ENCODE assay signal across 1 cellular context in the genomic region with DNA sequence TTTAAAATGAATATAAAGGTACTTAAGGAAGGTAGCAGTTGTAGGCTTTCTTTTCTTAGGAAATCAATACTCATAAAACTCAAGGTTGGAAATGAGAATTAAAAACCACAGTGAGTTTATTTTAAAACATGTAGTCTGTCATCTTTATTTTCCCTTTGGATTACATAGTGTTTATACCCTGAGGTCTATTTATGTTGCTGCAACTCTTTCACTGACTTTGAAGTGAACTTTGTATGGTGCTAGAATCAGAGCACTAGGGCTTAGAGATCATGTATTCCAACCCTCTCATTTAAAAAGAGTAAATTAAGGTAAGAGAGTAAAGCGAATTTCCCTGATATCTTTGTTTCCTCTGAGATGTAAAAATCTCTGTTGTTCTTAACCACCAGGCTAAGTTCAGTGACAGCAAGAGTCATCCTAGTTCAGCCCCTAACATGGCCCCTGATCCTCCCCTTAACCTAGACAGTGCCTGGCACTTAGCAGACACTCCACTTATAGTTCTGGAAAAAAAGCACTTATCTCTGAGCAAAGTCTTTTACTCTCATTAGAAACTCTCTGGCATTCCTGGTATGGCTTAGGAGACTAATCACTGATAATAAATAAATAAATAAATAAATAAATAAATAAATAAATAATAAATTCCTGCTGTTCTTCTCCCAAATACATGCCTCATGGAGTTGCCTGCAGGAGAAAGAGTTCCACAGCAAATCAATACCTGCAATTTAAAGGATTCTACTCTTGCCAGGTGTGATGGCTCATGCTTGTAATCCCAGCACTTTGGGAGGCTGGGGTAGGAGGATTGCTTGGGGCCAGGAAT.
A peak's percentile ranks its signal among the peaks of the same experiment; 100 is the strongest.
TF ChIP-seq lines count a peak whose summit lies in the region.

No MANE protein-coding gene starts in this region.

TF ChIP-seq in HEK293, 187 proteins besides CTCF, POLR2A, EP300 and RAD21 (continued from another document and continues in another):
- TF ChIP-seq, protein P1, sequence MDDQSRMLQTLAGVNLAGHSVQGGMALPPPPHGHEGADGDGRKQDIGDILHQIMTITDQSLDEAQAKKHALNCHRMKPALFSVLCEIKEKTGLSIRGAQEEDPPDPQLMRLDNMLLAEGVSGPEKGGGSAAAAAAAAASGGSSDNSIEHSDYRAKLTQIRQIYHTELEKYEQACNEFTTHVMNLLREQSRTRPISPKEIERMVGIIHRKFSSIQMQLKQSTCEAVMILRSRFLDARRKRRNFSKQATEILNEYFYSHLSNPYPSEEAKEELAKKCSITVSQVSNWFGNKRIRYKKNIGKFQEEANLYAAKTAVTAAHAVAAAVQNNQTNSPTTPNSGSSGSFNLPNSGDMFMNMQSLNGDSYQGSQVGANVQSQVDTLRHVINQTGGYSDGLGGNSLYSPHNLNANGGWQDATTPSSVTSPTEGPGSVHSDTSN (CRISPR knock-in tag; IDR thresholded peaks at IDR 0.05) = no peak
- TF ChIP-seq, protein P2, sequence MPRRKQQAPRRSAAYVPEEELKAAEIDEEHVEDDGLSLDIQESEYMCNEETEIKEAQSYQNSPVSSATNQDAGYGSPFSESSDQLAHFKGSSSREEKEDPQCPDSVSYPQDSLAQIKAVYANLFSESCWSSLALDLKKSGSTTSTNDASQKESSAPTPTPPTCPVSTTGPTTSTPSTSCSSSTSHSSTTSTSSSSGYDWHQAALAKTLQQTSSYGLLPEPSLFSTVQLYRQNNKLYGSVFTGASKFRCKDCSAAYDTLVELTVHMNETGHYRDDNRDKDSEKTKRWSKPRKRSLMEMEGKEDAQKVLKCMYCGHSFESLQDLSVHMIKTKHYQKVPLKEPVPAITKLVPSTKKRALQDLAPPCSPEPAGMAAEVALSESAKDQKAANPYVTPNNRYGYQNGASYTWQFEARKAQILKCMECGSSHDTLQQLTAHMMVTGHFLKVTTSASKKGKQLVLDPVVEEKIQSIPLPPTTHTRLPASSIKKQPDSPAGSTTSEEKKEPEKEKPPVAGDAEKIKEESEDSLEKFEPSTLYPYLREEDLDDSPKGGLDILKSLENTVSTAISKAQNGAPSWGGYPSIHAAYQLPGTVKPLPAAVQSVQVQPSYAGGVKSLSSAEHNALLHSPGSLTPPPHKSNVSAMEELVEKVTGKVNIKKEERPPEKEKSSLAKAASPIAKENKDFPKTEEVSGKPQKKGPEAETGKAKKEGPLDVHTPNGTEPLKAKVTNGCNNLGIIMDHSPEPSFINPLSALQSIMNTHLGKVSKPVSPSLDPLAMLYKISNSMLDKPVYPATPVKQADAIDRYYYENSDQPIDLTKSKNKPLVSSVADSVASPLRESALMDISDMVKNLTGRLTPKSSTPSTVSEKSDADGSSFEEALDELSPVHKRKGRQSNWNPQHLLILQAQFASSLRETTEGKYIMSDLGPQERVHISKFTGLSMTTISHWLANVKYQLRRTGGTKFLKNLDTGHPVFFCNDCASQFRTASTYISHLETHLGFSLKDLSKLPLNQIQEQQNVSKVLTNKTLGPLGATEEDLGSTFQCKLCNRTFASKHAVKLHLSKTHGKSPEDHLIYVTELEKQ (tag by site-specific recombination; IDR thresholded peaks at IDR 0.05; ENCODE audit: borderline replicate concordance) = no peak
- TF ChIP-seq ZNF623 (tag by site-specific recombination; IDR thresholded peaks at IDR 0.05) (peak; percentile 58), ZNF621 (tag by site-specific recombination; IDR thresholded peaks at IDR 0.05) (no peak), ZFP41 (tag by site-specific recombination; IDR thresholded peaks at IDR 0.05; ENCODE audit: borderline replicate concordance) (no peak), ZBTB8A (tag by site-specific recombination; IDR thresholded peaks at IDR 0.05) (peak; percentile 43), ZNF391 (tag by site-specific recombination; IDR thresholded peaks at IDR 0.05; ENCODE audit: borderline replicate concordance, low read depth) (no peak), OVOL3 (tag by site-specific recombination; IDR thresholded peaks at IDR 0.05) (no peak), ZNF555 (tag by site-specific recombination; conservative IDR thresholded peaks at IDR 0.05) (peak; percentile 62), ZNF664 (tag by site-specific recombination; IDR thresholded peaks at IDR 0.05) (0 out of 2 replicates have a peak, but pooled peaks have one; percentile 23), ZNF324 (tag by site-specific recombination; IDR thresholded peaks at IDR 0.05) (no peak), ZNF223 (tag by site-specific recombination; IDR thresholded peaks at IDR 0.05) (no peak), ZNF266 (tag by site-specific recombination; IDR thresholded peaks at IDR 0.05; ENCODE audit: low read depth) (0 out of 2 replicates have a peak, but pooled peaks have one; percentile 11), ZNF146 (tag by site-specific recombination; IDR thresholded peaks at IDR 0.05) (no peak), ZNF529 (tag by site-specific recombination; IDR thresholded peaks at IDR 0.05; ENCODE audit: insufficient replicate concordance) (no peak), HOXA7 (CRISPR knock-in tag; IDR thresholded peaks at IDR 0.05; ENCODE audit: borderline replicate concordance) (no peak), ZNF596 (tag by site-specific recombination; IDR thresholded peaks at IDR 0.05) (no peak), ZNF768 (tag by site-specific recombination; IDR thresholded peaks at IDR 0.05) (no peak), ZNF341 (tag by site-specific recombination; IDR thresholded peaks at IDR 0.05; ENCODE audit: low read depth) (no peak), ZNF830 (tag by site-specific recombination; IDR thresholded peaks at IDR 0.05; ENCODE audit: low read depth) (no peak), ZNF114 (tag by site-specific recombination; IDR thresholded peaks at IDR 0.05) (no peak), ZNF600 (tag by site-specific recombination; IDR thresholded peaks at IDR 0.05) (no peak), RBAK (tag by site-specific recombination; IDR thresholded peaks at IDR 0.05) (no peak), ZNF777 (tag by site-specific recombination; IDR thresholded peaks at IDR 0.05; ENCODE audit: borderline replicate concordance) (no peak), ZNF558 (tag by site-specific recombination; IDR thresholded peaks at IDR 0.05) (no peak), ZNF654 (tag by site-specific recombination; IDR thresholded peaks at IDR 0.05; ENCODE audit: low read depth) (peak; percentile 22; the same call in 1 of the 2 replicates), ZNF629 (tag by site-specific recombination; IDR thresholded peaks at IDR 0.05) (peak; percentile 19; the same call in 1 of the 2 replicates), ZNF423 (tag by site-specific recombination; IDR thresholded peaks at IDR 0.05) (no peak), ZNF394 (tag by site-specific recombination; IDR thresholded peaks at IDR 0.05; ENCODE audit: borderline replicate concordance) (peak; percentile 85; the same call in 1 of the 2 replicates), SP2 (tag by site-specific recombination; IDR thresholded peaks at IDR 0.05) (no peak), ZNF174 (tag by site-specific recombination; IDR thresholded peaks at IDR 0.05) (no peak), HOXD13 (CRISPR knock-in tag; IDR thresholded peaks at IDR 0.05; ENCODE audit: borderline replicate concordance) (no peak)
- TF ChIP-seq, protein P3, sequence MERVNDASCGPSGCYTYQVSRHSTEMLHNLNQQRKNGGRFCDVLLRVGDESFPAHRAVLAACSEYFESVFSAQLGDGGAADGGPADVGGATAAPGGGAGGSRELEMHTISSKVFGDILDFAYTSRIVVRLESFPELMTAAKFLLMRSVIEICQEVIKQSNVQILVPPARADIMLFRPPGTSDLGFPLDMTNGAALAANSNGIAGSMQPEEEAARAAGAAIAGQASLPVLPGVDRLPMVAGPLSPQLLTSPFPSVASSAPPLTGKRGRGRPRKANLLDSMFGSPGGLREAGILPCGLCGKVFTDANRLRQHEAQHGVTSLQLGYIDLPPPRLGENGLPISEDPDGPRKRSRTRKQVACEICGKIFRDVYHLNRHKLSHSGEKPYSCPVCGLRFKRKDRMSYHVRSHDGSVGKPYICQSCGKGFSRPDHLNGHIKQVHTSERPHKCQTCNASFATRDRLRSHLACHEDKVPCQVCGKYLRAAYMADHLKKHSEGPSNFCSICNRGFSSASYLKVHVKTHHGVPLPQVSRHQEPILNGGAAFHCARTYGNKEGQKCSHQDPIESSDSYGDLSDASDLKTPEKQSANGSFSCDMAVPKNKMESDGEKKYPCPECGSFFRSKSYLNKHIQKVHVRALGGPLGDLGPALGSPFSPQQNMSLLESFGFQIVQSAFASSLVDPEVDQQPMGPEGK (tag by site-specific recombination; IDR thresholded peaks at IDR 0.05) = no peak
- TF ChIP-seq, protein P4, sequence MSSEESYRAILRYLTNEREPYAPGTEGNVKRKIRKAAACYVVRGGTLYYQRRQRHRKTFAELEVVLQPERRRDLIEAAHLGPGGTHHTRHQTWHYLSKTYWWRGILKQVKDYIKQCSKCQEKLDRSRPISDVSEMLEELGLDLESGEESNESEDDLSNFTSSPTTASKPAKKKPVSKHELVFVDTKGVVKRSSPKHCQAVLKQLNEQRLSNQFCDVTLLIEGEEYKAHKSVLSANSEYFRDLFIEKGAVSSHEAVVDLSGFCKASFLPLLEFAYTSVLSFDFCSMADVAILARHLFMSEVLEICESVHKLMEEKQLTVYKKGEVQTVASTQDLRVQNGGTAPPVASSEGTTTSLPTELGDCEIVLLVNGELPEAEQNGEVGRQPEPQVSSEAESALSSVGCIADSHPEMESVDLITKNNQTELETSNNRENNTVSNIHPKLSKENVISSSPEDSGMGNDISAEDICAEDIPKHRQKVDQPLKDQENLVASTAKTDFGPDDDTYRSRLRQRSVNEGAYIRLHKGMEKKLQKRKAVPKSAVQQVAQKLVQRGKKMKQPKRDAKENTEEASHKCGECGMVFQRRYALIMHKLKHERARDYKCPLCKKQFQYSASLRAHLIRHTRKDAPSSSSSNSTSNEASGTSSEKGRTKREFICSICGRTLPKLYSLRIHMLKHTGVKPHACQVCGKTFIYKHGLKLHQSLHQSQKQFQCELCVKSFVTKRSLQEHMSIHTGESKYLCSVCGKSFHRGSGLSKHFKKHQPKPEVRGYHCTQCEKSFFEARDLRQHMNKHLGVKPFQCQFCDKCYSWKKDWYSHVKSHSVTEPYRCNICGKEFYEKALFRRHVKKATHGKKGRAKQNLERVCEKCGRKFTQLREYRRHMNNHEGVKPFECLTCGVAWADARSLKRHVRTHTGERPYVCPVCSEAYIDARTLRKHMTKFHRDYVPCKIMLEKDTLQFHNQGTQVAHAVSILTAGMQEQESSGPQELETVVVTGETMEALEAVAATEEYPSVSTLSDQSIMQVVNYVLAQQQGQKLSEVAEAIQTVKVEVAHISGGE (tag by site-specific recombination; conservative IDR thresholded peaks at IDR 0.05; ENCODE audit: low read depth) = peak; percentile 55; the same call in 1 of the 2 replicates
- TF ChIP-seq, protein P5, sequence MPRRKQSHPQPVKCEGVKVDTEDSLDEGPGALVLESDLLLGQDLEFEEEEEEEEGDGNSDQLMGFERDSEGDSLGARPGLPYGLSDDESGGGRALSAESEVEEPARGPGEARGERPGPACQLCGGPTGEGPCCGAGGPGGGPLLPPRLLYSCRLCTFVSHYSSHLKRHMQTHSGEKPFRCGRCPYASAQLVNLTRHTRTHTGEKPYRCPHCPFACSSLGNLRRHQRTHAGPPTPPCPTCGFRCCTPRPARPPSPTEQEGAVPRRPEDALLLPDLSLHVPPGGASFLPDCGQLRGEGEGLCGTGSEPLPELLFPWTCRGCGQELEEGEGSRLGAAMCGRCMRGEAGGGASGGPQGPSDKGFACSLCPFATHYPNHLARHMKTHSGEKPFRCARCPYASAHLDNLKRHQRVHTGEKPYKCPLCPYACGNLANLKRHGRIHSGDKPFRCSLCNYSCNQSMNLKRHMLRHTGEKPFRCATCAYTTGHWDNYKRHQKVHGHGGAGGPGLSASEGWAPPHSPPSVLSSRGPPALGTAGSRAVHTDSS (tag by site-specific recombination; IDR thresholded peaks at IDR 0.05) = no peak
- TF ChIP-seq, protein P6, sequence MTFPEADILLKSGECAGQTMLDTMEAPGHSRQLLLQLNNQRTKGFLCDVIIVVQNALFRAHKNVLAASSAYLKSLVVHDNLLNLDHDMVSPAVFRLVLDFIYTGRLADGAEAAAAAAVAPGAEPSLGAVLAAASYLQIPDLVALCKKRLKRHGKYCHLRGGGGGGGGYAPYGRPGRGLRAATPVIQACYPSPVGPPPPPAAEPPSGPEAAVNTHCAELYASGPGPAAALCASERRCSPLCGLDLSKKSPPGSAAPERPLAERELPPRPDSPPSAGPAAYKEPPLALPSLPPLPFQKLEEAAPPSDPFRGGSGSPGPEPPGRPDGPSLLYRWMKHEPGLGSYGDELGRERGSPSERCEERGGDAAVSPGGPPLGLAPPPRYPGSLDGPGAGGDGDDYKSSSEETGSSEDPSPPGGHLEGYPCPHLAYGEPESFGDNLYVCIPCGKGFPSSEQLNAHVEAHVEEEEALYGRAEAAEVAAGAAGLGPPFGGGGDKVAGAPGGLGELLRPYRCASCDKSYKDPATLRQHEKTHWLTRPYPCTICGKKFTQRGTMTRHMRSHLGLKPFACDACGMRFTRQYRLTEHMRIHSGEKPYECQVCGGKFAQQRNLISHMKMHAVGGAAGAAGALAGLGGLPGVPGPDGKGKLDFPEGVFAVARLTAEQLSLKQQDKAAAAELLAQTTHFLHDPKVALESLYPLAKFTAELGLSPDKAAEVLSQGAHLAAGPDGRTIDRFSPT (tag by site-specific recombination; IDR thresholded peaks at IDR 0.05) = no peak
- TF ChIP-seq, protein P7, sequence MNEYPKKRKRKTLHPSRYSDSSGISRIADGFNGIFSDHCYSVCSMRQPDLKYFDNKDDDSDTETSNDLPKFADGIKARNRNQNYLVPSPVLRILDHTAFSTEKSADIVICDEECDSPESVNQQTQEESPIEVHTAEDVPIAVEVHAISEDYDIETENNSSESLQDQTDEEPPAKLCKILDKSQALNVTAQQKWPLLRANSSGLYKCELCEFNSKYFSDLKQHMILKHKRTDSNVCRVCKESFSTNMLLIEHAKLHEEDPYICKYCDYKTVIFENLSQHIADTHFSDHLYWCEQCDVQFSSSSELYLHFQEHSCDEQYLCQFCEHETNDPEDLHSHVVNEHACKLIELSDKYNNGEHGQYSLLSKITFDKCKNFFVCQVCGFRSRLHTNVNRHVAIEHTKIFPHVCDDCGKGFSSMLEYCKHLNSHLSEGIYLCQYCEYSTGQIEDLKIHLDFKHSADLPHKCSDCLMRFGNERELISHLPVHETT (tag by site-specific recombination; IDR thresholded peaks at IDR 0.05) = no peak
- TF ChIP-seq, protein P8, sequence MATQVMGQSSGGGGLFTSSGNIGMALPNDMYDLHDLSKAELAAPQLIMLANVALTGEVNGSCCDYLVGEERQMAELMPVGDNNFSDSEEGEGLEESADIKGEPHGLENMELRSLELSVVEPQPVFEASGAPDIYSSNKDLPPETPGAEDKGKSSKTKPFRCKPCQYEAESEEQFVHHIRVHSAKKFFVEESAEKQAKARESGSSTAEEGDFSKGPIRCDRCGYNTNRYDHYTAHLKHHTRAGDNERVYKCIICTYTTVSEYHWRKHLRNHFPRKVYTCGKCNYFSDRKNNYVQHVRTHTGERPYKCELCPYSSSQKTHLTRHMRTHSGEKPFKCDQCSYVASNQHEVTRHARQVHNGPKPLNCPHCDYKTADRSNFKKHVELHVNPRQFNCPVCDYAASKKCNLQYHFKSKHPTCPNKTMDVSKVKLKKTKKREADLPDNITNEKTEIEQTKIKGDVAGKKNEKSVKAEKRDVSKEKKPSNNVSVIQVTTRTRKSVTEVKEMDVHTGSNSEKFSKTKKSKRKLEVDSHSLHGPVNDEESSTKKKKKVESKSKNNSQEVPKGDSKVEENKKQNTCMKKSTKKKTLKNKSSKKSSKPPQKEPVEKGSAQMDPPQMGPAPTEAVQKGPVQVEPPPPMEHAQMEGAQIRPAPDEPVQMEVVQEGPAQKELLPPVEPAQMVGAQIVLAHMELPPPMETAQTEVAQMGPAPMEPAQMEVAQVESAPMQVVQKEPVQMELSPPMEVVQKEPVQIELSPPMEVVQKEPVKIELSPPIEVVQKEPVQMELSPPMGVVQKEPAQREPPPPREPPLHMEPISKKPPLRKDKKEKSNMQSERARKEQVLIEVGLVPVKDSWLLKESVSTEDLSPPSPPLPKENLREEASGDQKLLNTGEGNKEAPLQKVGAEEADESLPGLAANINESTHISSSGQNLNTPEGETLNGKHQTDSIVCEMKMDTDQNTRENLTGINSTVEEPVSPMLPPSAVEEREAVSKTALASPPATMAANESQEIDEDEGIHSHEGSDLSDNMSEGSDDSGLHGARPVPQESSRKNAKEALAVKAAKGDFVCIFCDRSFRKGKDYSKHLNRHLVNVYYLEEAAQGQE (tag by site-specific recombination; IDR thresholded peaks at IDR 0.05) = no peak
